In the genomic region with DNA sequence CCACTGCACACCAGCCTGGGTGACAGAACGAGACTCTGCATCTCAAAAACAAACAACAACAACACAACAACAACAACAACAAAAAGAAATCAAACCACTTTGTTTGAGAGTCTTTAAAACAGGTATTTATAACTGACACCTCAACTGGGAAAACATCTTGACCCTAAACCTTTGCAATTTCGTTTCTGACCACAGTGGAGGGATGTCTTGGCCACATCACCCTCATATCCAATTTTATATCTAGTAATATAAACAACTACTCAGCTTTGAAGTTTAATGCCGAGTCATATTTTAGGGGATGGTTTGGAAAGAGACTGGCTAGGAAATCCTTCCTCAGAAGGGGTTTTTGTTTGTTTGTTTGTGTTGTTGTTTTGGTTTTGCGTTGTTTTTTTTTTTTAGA, we compare ENCODE assay signal across 9 cellular contexts.
"Had no signal": no experiment of that assay in that cellular context is flagged by ENCODE, and none has a peak within 500 bp of the region (broad histone marks: within the 10 kb centered on the region; RNA-seq: fewer than 3 reads in every experiment).

No MANE protein-coding gene starts in this region.

- H3K4me3 Mint-ChIP-seq: HFFc6 had no signal

- H3K9ac ChIP-seq: GM23248 had no signal

- H3K4me3 ChIP-seq: GM23248, HAP-1, K562 had no signal

- H3K27ac Mint-ChIP-seq: HFFc6 had no signal

- H3K27ac ChIP-seq: GM23248, HL-60 had no signal

- H3K4me1 ChIP-seq: HAP-1 had no signal

- DNase-seq: GOT3, H7 had no signal

- ATAC-seq: HCT116, HepG2, K562 had no signal

- H3K36me3 ChIP-seq: HAP-1 had no signal

- H3K9me3 Mint-ChIP-seq: HFFc6 had no signal

- FAIRE-seq: HepG2, K562 had no signal

- H2AFZ ChIP-seq: GM23248 had no signal

- H3K9me3 ChIP-seq: HAP-1 had no signal
